In the genomic region with DNA sequence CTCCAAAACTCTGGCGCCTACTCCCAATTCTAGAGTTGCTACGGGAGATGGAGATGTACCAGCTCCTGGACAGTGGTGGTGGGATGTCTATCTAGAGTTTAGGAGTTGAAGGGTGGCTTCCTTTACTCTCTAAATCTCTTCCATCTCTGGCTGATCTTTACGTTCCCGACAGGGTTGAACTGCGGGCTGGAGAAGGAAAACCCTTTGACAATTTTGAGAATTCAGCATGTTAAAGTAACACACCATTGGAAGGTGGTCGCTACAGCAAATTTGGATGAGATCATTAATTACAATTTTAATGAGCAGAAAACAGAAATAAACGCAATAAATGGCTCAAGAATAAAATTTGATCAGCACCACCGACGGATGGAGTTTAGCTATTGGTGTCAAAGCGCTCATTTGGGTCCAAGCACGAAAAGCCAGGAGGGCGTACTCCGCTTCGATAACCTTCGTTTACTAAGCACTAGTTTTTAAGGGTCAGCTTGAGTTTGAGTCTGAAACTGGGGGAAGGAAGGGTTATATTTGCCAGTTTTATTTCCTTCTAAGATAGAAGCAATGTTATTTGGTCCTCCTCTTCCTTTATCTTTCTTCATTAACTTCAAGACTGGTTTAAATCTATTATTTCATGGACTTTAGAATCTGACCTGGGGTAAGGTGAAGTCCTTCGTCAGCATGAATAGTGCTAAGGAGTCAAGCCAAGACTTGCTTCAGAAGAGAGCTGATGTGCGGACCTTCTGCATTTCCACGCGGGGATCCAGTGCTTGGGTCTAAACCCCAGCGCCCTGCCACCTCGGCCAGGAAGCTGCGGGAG, we compare ENCODE assay signal across 30 cellular contexts. TPM values are rescaled to one million over a fixed set of nuclear protein-coding genes. Genes with fewer than 3 reads are reported as not detected.
DNase-seq lines count a peak whose midpoint lies in the region; ATAC-seq and TF ChIP-seq lines count a peak whose summit lies in the region.
"Had no signal": no experiment of that assay in that cellular context is flagged by ENCODE, and none has a peak within 500 bp of the region (broad histone marks: within the 10 kb centered on the region; RNA-seq: fewer than 3 reads in every experiment).

No MANE protein-coding gene starts in this region.

- in situ Hi-C loops in ACHN (cut with HindIII; ENCODE audit: low pct_ligation_motif_present, low pct_unique_long_range_greater_than_20kb, low sequenced_read_pairs): no loop called here

- TF ChIP-seq EP300 in esophagus muscularis mucosa (IDR thresholded peaks at IDR 0.05): no peak

- WGBS in esophagus muscularis mucosa: 24% methylated on average over 21 of the region's 22 CpGs

- H3K9me3 Mint-ChIP-seq in T-helper 2 cell treated with Interferon-gamma antibody and Interleukin-4, amounts not matched to agents 5 μg/mL and 100 μg/mL, for 36 hours: peaks cover 2% of the 10 kb centered on the region
- H3K9me3 Mint-ChIP-seq: activated CD4-positive, alpha-beta memory T cell treated with anti-CD3 and anti-CD28 coated beads, Interleukin-2, amount 10 ng/mL, durations not matched to agents 7 days and 5 days had no signal

- H3K4me3 Mint-ChIP-seq in T-helper 2 cell treated with Interferon-gamma antibody and Interleukin-4, amounts not matched to agents 5 μg/mL and 100 μg/mL, for 36 hours: peak overlapping the region; percentile 15
- H3K4me3 Mint-ChIP-seq: activated CD4-positive, alpha-beta memory T cell treated with anti-CD3 and anti-CD28 coated beads, Interleukin-2, amount 10 ng/mL, durations not matched to agents 7 days and 5 days; stimulated activated naive CD8-positive, alpha-beta T cell treated with anti-CD3 and anti-CD28 coated beads, Interleukin-15, Interleukin-2, amounts not matched to agents 100 ng/mL and 50 ng/mL, for 24 hours had no signal

- TF ChIP-seq CTCF in KMS-11 (conservative IDR thresholded peaks at IDR 0.05; ENCODE audit: low read depth, low read length) (no peak), esophagus muscularis mucosa (IDR thresholded peaks at IDR 0.05) (no peak), osteoblast (IDR thresholded peaks at IDR 0.05; ENCODE audit: extremely low read depth, low read depth, low read length) (no peak)

- H3K27ac ChIP-seq in KMS-11: no peak overlapping the region
- peak overlapping the region; percentile 92 to 97 (median 94) for H3K27ac ChIP-seq in esophagus muscularis mucosa (replicated peaks in 1 of 4)
- H3K27ac ChIP-seq in osteoblast (ENCODE audit: low read depth, low read length): no peak overlapping the region
- H3K27ac ChIP-seq: epithelial cell of prostate, heart right ventricle, neutrophil had no signal

- H2AFZ ChIP-seq in KMS-11 (ENCODE audit: low read depth) (peak overlapping the region; percentile 87; the same call in 1 of the 2 replicates), osteoblast (ENCODE audit: low read length) (no peak overlapping the region)

- ATAC-seq in GM18873 (IDR thresholded peaks at IDR 0.05; ENCODE audit: low FRiP score, unreplicated experiment): no peak
- ATAC-seq: activated CD4-positive, CD25-positive, alpha-beta regulatory T cell treated with anti-CD3 and anti-CD28 coated beads, Interleukin-2, amount 50 U/mL, for 24 hours; body of pancreas; heart right ventricle had no signal

- H3K9me3 ChIP-seq in esophagus muscularis mucosa (no peaks in the 10 kb centered on the region), osteoblast (ENCODE audit: low read depth, low read length) (no peaks in the 10 kb centered on the region)
- H3K9me3 ChIP-seq: body of pancreas, heart right ventricle, neutrophil, thyroid gland had no signal

- peaks cover 82% of the 10 kb centered on the region for H3K27me3 Mint-ChIP-seq in T-helper 2 cell treated with Interferon-gamma antibody and Interleukin-4, amounts not matched to agents 5 μg/mL and 100 μg/mL, for 36 hours (ENCODE audit: low read depth)

- no peak for TF ChIP-seq POLR2A in esophagus muscularis mucosa (IDR thresholded peaks at IDR 0.05; ENCODE audit: low read depth)

- no peaks in the 10 kb centered on the region for H3K36me3 Mint-ChIP-seq in T-helper 2 cell treated with Interferon-gamma antibody and Interleukin-4, amounts not matched to agents 5 μg/mL and 100 μg/mL, for 36 hours (ENCODE audit: low read depth)

- H3K4me1 ChIP-seq in KMS-11 (ENCODE audit: low read depth, poor library complexity, severe bottlenecking) (no peaks in the 10 kb centered on the region), esophagus muscularis mucosa (peaks cover 25 to 57% (median 40%) of the 10 kb centered on the region in 4 donors), osteoblast (ENCODE audit: insufficient read depth, low read length) (peaks cover 6% of the 10 kb centered on the region)

- H3K9ac ChIP-seq in KMS-11: no peak overlapping the region

- intact Hi-C loops in esophagus muscularis mucosa (cut with DNase I): loop anchor here (5.0 kb wide), 1 partner anchor 338 kb away; no protein-coding TSS in a partner anchor

- peak overlapping the region; percentile 62 for H3K27ac Mint-ChIP-seq in T-helper 2 cell treated with Interferon-gamma antibody and Interleukin-4, amounts not matched to agents 5 μg/mL and 100 μg/mL, for 36 hours
- H3K27ac Mint-ChIP-seq: activated CD4-positive, alpha-beta memory T cell treated with anti-CD3 and anti-CD28 coated beads, Interleukin-2, amount 10 ng/mL, durations not matched to agents 7 days and 5 days; CD8-positive, alpha-beta memory T cell; stimulated activated naive CD8-positive, alpha-beta T cell treated with anti-CD3 and anti-CD28 coated beads, Interleukin-15, Interleukin-2, amounts not matched to agents 100 ng/mL and 50 ng/mL, for 24 hours had no signal

- H3K4me2 ChIP-seq in KMS-11 (no peak overlapping the region), osteoblast (ENCODE audit: insufficient read depth, low read length) (no peak overlapping the region)

- no peak for DNase-seq in T-helper 2 cell treated with Interferon-gamma antibody and Interleukin-4, amounts not matched to agents 5 μg/mL and 100 μg/mL, for 36 hours (ENCODE audit: low spot score)
- DNase-seq in T-helper 2 cell: no peak
- no peak for DNase-seq in esophagus muscularis mucosa (ENCODE audit: extremely low spot score)
- peak; percentile 69 for DNase-seq in osteoblast (ENCODE audit: insufficient read length, low spot score, missing footprints)
- DNase-seq in ACHN: no peak
- DNase-seq in SIG-M5 (lab: John Stamatoyannopoulos, UW): no peak
- DNase-seq: 8988T; activated CD4-positive, alpha-beta memory T cell treated with anti-CD3 and anti-CD28 coated beads, Interleukin-2, amount 10 ng/mL, durations not matched to agents 7 days and 5 days; activated CD8-positive, alpha-beta memory T cell treated with anti-CD3 and anti-CD28 coated beads, Interleukin-2, amount 50 U/mL, for 48 hours; activated effector memory CD4-positive, alpha-beta T cell treated with anti-CD3 and anti-CD28 coated beads, Interleukin-2, amount 50 U/mL, for 16 hours; body of pancreas; CD8-positive, alpha-beta memory T cell; DMS53; heart right ventricle; NCI-H2029; NCI-H526; SHP77; SW 1271; thyroid gland had no signal

- H4K20me1 ChIP-seq in KMS-11 (ENCODE audit: insufficient read depth) (no peaks in the 10 kb centered on the region), osteoblast (ENCODE audit: insufficient read depth, low read length) (no peaks in the 10 kb centered on the region)

- H3K4me3 ChIP-seq in KMS-11 (IDR thresholded peaks at IDR 0.05; ENCODE audit: insufficient read depth, low read depth, low read length) (no peak overlapping the region), esophagus muscularis mucosa (peak overlapping the region; percentile 81 to 92 (median 87)), osteoblast (ENCODE audit: insufficient read depth, low read length) (no peak overlapping the region)
- H3K4me3 ChIP-seq: body of pancreas, lung had no signal

- no peaks in the 10 kb centered on the region for H3K79me2 ChIP-seq in KMS-11 (ENCODE audit: insufficient read depth, low read depth)
- H3K79me2 ChIP-seq in osteoblast (ENCODE audit: insufficient read depth, low read length): no peaks in the 10 kb centered on the region

- no peaks in the 10 kb centered on the region for H3K27me3 ChIP-seq in KMS-11 (ENCODE audit: insufficient read depth, low read depth)
- H3K27me3 ChIP-seq in esophagus muscularis mucosa: peaks cover 0 to 74% (median 4%) of the 10 kb centered on the region in 4 donors
- H3K27me3 ChIP-seq in osteoblast (ENCODE audit: insufficient read depth, low read length): peaks cover 88% of the 10 kb centered on the region
- H3K27me3 ChIP-seq: thyroid gland had no signal

- H3K4me1 Mint-ChIP-seq in T-helper 2 cell treated with Interferon-gamma antibody and Interleukin-4, amounts not matched to agents 5 μg/mL and 100 μg/mL, for 36 hours (ENCODE audit: low read depth): peaks cover 8% of the 10 kb centered on the region

- H3K36me3 ChIP-seq in KMS-11 (ENCODE audit: insufficient read depth): no peaks in the 10 kb centered on the region
- peaks cover 0 to 25% (median 8%) of the 10 kb centered on the region in 4 donors for H3K36me3 ChIP-seq in esophagus muscularis mucosa
- H3K36me3 ChIP-seq in osteoblast (ENCODE audit: insufficient read depth, low read length): no peaks in the 10 kb centered on the region
- H3K36me3 ChIP-seq: heart right ventricle, neutrophil, thyroid gland had no signal

RNA-seq across cellular contexts. Expression of gene NKX6-1, which starts 1.5 kb away (rescaled TPM):
- total RNA-seq in esophagus muscularis mucosa (100 to 1,000 TPM in 1 of 4 donors, 10 to 100 TPM in 3; 48.2 to 115 (median 75.4) TPM), osteoblast (under 0.01 TPM in 1 of 2 replicates, not detected in the other)
- total RNA-seq: activated CD4-positive, alpha-beta memory T cell treated with anti-CD3 and anti-CD28 coated beads, Interleukin-2, amount 10 ng/mL, durations not matched to agents 7 days and 5 days; CD8-positive, alpha-beta memory T cell; fibroblast of villous mesenchyme; G401; heart right ventricle; mononuclear cell; pulmonary artery endothelial cell had no signal

Comparison
In these comparisons a context has a peak if more than half of its experiments do, and no peak if none do; other contexts are left out.
1. H3K27ac ChIP-seq: peak in esophagus muscularis mucosa (4 of 4); none in KMS-11 (single experiment) and osteoblast (single experiment).
2. H3K4me3 ChIP-seq: peak in esophagus muscularis mucosa (4 of 4); none in KMS-11 (single experiment) and osteoblast (single experiment).
3. RNA of gene NKX6-1, which starts 1.5 kb away (total RNA-seq): 48.2 to 115 TPM in esophagus muscularis mucosa; under 0.01 TPM in osteoblast; every median in the first group is over 10 times any median in the second.